23 cellular contexts compared by ENCODE assay signal in the genomic region with DNA sequence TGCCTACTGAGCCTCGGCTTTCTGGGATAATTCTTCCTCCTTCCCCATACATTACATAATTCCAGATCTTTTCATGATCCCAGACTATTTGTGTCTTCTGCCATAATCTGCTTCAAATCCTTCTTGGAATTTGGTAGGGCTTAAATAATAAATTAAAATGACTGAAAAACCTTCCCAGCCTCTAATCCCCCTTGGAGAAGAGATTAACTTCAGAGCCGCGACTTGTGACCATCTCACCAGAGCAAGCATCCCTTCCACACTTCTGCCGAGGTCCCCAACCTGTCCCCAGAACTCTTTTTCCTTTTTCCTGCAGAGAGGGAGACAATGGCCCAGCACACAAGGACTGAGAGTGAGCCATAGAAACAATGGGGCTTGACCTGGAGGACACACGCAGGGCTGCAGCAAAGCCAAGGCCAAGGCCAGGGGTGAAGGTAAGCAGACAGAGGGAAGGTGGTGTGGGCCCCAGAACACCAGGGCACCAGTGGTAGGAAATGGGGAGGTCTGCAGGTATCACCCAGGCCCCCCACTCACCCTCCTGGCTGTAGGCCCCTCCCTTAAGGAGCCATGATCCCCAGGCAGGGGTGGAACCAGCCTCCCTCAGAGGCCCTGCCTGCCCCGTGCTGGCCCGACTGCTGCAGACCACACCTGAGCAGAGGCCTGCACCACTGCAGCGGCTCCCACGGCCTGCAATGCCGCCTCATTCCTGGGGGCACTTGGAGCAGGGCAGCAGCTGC. TPM values are rescaled to one million over a fixed set of nuclear protein-coding genes. Genes with fewer than 3 reads are reported as not detected.
DNase-seq lines count a peak whose midpoint lies in the region; ATAC-seq and TF ChIP-seq lines count a peak whose summit lies in the region.
"Had no signal": no experiment of that assay in that cellular context is flagged by ENCODE, and none has a peak within 500 bp of the region (broad histone marks: within the 10 kb centered on the region; RNA-seq: fewer than 3 reads in every experiment).

No MANE protein-coding gene starts in this region.

- H3K36me3 Mint-ChIP-seq in nephron progenitor cell (ENCODE audit: low read depth), result no peaks in the 10 kb centered on the region
- H3K36me3 Mint-ChIP-seq: CD4-positive, CD25-positive, alpha-beta regulatory T cell had no signal

- H2AFZ ChIP-seq in PC-3 (ENCODE audit: low read length), result no peak overlapping the region

- ATAC-seq in Right ventricle myocardium inferior (no peak), PC-3 (no peak)
- ATAC-seq: left lobe of liver had no signal

- peaks cover 6% of the 10 kb centered on the region; the same call in 1 of the 2 replicates for H4K20me1 ChIP-seq in PC-3 (ENCODE audit: low read length)

- H3K9me2 ChIP-seq in PC-3 (replicated peaks; ENCODE audit: low read length), result no peaks in the 10 kb centered on the region

- peak overlapping the region; percentile 6 to 98 for H3K27ac ChIP-seq in right atrium auricular region
- H3K27ac ChIP-seq in cingulate gyrus (ENCODE audit: low read depth, low read length), result peak overlapping the region; percentile 55
- peak overlapping the region; percentile 97 for H3K27ac ChIP-seq in vagina
- no peak overlapping the region for H3K27ac ChIP-seq in PC-3 (ENCODE audit: low read length)
- H3K27ac ChIP-seq: prostate gland had no signal

- no peak overlapping the region for H3K4me3 Mint-ChIP-seq in nephron progenitor cell
- H3K4me3 Mint-ChIP-seq: activated naive CD4-positive, alpha-beta T cell treated with anti-CD3 and anti-CD28 coated beads for 36 hours; stimulated activated naive CD8-positive, alpha-beta T cell treated with anti-CD3 and anti-CD28 coated beads, Interleukin-15, Interleukin-2, amounts not matched to agents 100 ng/mL and 50 ng/mL, for 24 hours had no signal

- H3K4me1 Mint-ChIP-seq in nephron progenitor cell, result peaks cover 76% of the 10 kb centered on the region

- no peak for TF ChIP-seq POLR2A in vagina (IDR thresholded peaks at IDR 0.05)

- H3K27ac Mint-ChIP-seq in nephron progenitor cell, result peak overlapping the region; percentile 30
- H3K27ac Mint-ChIP-seq: activated naive CD4-positive, alpha-beta T cell treated with anti-CD3 and anti-CD28 coated beads for 36 hours; CD4-positive, CD25-positive, alpha-beta regulatory T cell; stimulated activated naive CD8-positive, alpha-beta T cell treated with anti-CD3 and anti-CD28 coated beads, Interleukin-15, Interleukin-2, amounts not matched to agents 100 ng/mL and 50 ng/mL, for 24 hours had no signal

- no peaks in the 10 kb centered on the region for H3F3A ChIP-seq in PC-3 (ENCODE audit: low read length, unreplicated experiment)

- POLR2A ChIA-PET in PC-3 (lab: Charles Lee; ENCODE audit: unreplicated experiment), result no interaction called here

- H3K9me3 ChIP-seq in right atrium auricular region, result no peaks in the 10 kb centered on the region
- no peaks in the 10 kb centered on the region for H3K9me3 ChIP-seq in vagina
- no peaks in the 10 kb centered on the region for H3K9me3 ChIP-seq in PC-3 (ENCODE audit: low read length)
- H3K9me3 ChIP-seq: prostate gland, uterus had no signal

- H3K4me1 ChIP-seq in right atrium auricular region (peaks cover 0 to 79% of the 10 kb centered on the region in 2 donors), vagina (peaks cover 80% of the 10 kb centered on the region), PC-3 (ENCODE audit: insufficient read depth, low read length) (peaks cover 20% of the 10 kb centered on the region)

- H3K9ac ChIP-seq in PC-3 (ENCODE audit: low read length), result no peak overlapping the region

- no peak overlapping the region for H3K4me2 ChIP-seq in PC-3 (ENCODE audit: low read length)

- peaks cover 94% of the 10 kb centered on the region for H3K79me2 ChIP-seq in PC-3 (ENCODE audit: low read length)

- BruUV-seq in PC-3 (replicated peaks; lab: Mats Ljungman, UMichigan), result no TSS peak

- no peaks in the 10 kb centered on the region for H3K27me3 ChIP-seq in right atrium auricular region
- no peaks in the 10 kb centered on the region for H3K27me3 ChIP-seq in vagina
- no peaks in the 10 kb centered on the region for H3K27me3 ChIP-seq in PC-3 (ENCODE audit: low read length)
- H3K27me3 ChIP-seq: uterus had no signal

- H3K27me3 Mint-ChIP-seq in nephron progenitor cell (ENCODE audit: low read depth, poor library complexity), result no peaks in the 10 kb centered on the region

- TF ChIP-seq CTCF in right atrium auricular region (IDR thresholded peaks at IDR 0.05) (no peak), nephron progenitor cell (IDR thresholded peaks at IDR 0.05) (no peak), vagina (IDR thresholded peaks at IDR 0.05) (no peak), PC-3 (conservative IDR thresholded peaks at IDR 0.05; ENCODE audit: low read depth, low read length) (no peak)

- H3K36me3 ChIP-seq in right atrium auricular region, result no peaks in the 10 kb centered on the region
- no peaks in the 10 kb centered on the region for H3K36me3 ChIP-seq in vagina
- no peaks in the 10 kb centered on the region for H3K36me3 ChIP-seq in PC-3 (ENCODE audit: low read depth, low read length)
- H3K36me3 ChIP-seq: prostate gland, uterus had no signal

- CTCF ChIA-PET in PC-3 (lab: Charles Lee), result interaction anchor here (0.8 kb wide), 1 partner anchor 27 kb away, joined by 8 read pairs; no protein-coding TSS in a partner anchor

- intact Hi-C loops in Right ventricle myocardium inferior (cut with DNase I) (no loop called here), vagina (cut with DNase I) (no loop called here), PC-3 (cut with micrococcal nuclease) (no loop called here)

- no peak overlapping the region for H3K4me3 ChIP-seq in right atrium auricular region
- H3K4me3 ChIP-seq in vagina, result no peak overlapping the region
- no peak overlapping the region for H3K4me3 ChIP-seq in PC-3 (ENCODE audit: low read length)
- H3K4me3 ChIP-seq: prostate gland, uterus had no signal

- no peaks in the 10 kb centered on the region for H3K9me3 Mint-ChIP-seq in nephron progenitor cell
- H3K9me3 Mint-ChIP-seq: activated naive CD4-positive, alpha-beta T cell treated with anti-CD3 and anti-CD28 coated beads for 36 hours; stimulated activated naive CD8-positive, alpha-beta T cell treated with anti-CD3 and anti-CD28 coated beads, Interleukin-15, Interleukin-2, amounts not matched to agents 100 ng/mL and 50 ng/mL, for 24 hours had no signal

- DNase-seq in right atrium auricular region (ENCODE audit: low spot score) (no peak), Right ventricle myocardium inferior (ENCODE audit: missing footprints) (no peak), nephron progenitor cell (no peak), vagina (ENCODE audit: extremely low spot score in 2 of 2) (no peak), PC-3 (no peak), H4 (ENCODE audit: low spot score) (no peak), OCI-M2 (lab: John Stamatoyannopoulos, UW; ENCODE audit: unreplicated experiment) (no peak)
- DNase-seq: activated CD4-positive, alpha-beta T cell treated with anti-CD3 and anti-CD28 coated beads for 4 hours; activated naive CD4-positive, alpha-beta T cell treated with anti-CD3 and anti-CD28 coated beads for 36 hours; CD4-positive, CD25-positive, alpha-beta regulatory T cell; DMS79; effector CD4-positive, alpha-beta T cell; NCI-H1436; NCI-H226; stimulated activated CD4-positive, alpha-beta T cell treated with anti-CD3 and anti-CD28 coated beads, Interleukin-15, amount 100 ng/mL, for 24 hours had no signal

RNA-seq across cellular contexts. Expression of a gene that starts 9.6 kb away (rescaled TPM):
- total RNA-seq in right atrium auricular region (10 to 100 TPM; 58.0 to 88.2 TPM), Right ventricle myocardium inferior (76.7 TPM), vagina (39.5 TPM), PC-3 (2014; rRNA removed) (49.3 and 68.0 TPM in 2 replicates)
- total RNA-seq in H4 (2014; rRNA removed; shearing (Covaris generic)), result 12.9 and 19.6 TPM in 2 replicates

RNA-seq across cellular contexts. Expression of a gene that starts 42.2 kb away (rescaled TPM):
- total RNA-seq in right atrium auricular region (not detected), Right ventricle myocardium inferior (not detected), vagina (not detected), PC-3 (2014; rRNA removed) (not detected in 2 replicates)
- not detected in 2 replicates for total RNA-seq in H4 (2014; rRNA removed; shearing (Covaris generic))
- total RNA-seq: activated naive CD4-positive, alpha-beta T cell treated with anti-CD3 and anti-CD28 coated beads for 36 hours; CD4-positive, CD25-positive, alpha-beta regulatory T cell; LHCN-M2; OCI-LY7; SK-MEL-5; uterus had no signal

RNA-seq across cellular contexts. Expression of a gene that starts 54.1 kb away (rescaled TPM):
- not detected for total RNA-seq in right atrium auricular region
- total RNA-seq in Right ventricle myocardium inferior, result not detected
- not detected for total RNA-seq in vagina
- total RNA-seq in PC-3 (2014; rRNA removed), result not detected in 2 replicates
- total RNA-seq in H4 (2014; rRNA removed; shearing (Covaris generic)), result not detected in 2 replicates
- total RNA-seq: activated naive CD4-positive, alpha-beta T cell treated with anti-CD3 and anti-CD28 coated beads for 36 hours; CD4-positive, CD25-positive, alpha-beta regulatory T cell; LHCN-M2; OCI-LY7; prostate gland; SK-MEL-5; uterus had no signal
